In the genomic region with DNA sequence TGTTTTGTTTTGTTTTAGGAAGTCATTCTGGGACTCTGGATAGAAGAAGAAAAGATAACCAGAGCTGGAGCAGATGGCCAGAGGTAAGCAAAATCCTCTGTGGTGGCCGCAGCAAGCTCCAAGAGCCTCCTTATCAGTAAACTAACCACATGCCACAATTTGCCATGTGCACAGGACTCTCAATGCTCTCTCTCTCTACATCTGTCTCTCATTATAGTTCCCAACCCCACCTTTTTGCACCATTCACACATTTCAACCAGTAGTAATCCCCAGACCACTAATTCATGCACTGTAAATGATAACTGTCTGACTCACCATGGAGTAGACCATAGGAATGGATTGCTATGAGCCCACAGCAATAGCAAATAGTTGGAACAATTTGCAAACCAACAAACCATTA, we compare ENCODE assay signal across 18 cellular contexts.
"Had no signal": no experiment of that assay in that cellular context is flagged by ENCODE, and none has a peak within 500 bp of the region (broad histone marks: within the 10 kb centered on the region; RNA-seq: fewer than 3 reads in every experiment).

No MANE protein-coding gene starts in this region.

- H3K27me3 ChIP-seq: cardiac muscle cell, gastroesophageal sphincter, left lung, upper lobe of left lung had no signal

- DNase-seq: activated effector memory CD4-positive, alpha-beta T cell treated with Interleukin-2 at 50 U/mL for 16 hours; activated T-cell treated with anti-CD3 and anti-CD28 coated beads, Interleukin-2, amount 50 U/mL, for 1 hour; effector CD4-positive, alpha-beta T cell; left lung; mesenchymal stem cell; nephron progenitor cell; stimulated activated CD4-positive, alpha-beta T cell treated with anti-CD3 and anti-CD28 coated beads, Interleukin-12 subunit alpha, Interleukin-12 subunit beta, amount 100 ng/mL, for 4 hours; stimulated activated CD4-positive, alpha-beta T cell treated with anti-CD3 and anti-CD28 coated beads, Interleukin-2, amount 100 ng/mL, for 48 hours; stimulated activated naive CD4-positive, alpha-beta T cell treated with Interleukin-2 at 50 U/mL for 16 hours; upper lobe of left lung had no signal

- H3K4me1 ChIP-seq: gastroesophageal sphincter, left lung, prostate gland, upper lobe of left lung had no signal

- H3K9me3 ChIP-seq: gastroesophageal sphincter, left lung, prostate gland, upper lobe of left lung had no signal

- ATAC-seq: activated CD4-positive, CD25-positive, alpha-beta regulatory T cell treated with anti-CD3 and anti-CD28 coated beads, Interleukin-2, amount 50 U/mL, for 24 hours; activated naive CD4-positive, alpha-beta T cell treated with anti-CD3 and anti-CD28 coated beads, Interleukin-2, amount 50 U/mL, for 72 hours; gastroesophageal sphincter; left lung; sciatic nerve had no signal

- H3K4me3 ChIP-seq: cardiac muscle cell, coronary artery, gastroesophageal sphincter, left lung, prostate gland, upper lobe of left lung had no signal

- FAIRE-seq: keratinocyte had no signal

- H3K27ac ChIP-seq: cardiac muscle cell, coronary artery, gastroesophageal sphincter, left lung, prostate gland, upper lobe of left lung had no signal

- H3K36me3 ChIP-seq: cardiac muscle cell, gastroesophageal sphincter, left lung, prostate gland, upper lobe of left lung had no signal
